Comparison of ENCODE assay signal across 1 cellular context in genomic region chr20:32125511-32125910, GRCh38.
TF ChIP-seq lines count a peak whose summit lies in the region.

No MANE protein-coding gene starts in this region.

TF ChIP-seq in GM23338, 12 proteins besides CTCF, POLR2A, EP300 and RAD21 (continued from another document):
- TF ChIP-seq REST (IDR thresholded peaks at IDR 0.05; ENCODE audit: unreplicated experiment) (no peak), ETS1 (IDR thresholded peaks at IDR 0.05) (no peak), JUNB (IDR thresholded peaks at IDR 0.05; ENCODE audit: unreplicated experiment) (no peak)
